1 cellular context compared by ENCODE assay signal in genomic region chr22:37401401-37401859, GRCh38.
TF ChIP-seq lines count a peak whose summit lies in the region.

No MANE protein-coding gene starts in this region.

TF ChIP-seq in IMR-90, 13 proteins besides CTCF, POLR2A, EP300 and RAD21 (continued from another document):
- TF ChIP-seq, protein P1, sequence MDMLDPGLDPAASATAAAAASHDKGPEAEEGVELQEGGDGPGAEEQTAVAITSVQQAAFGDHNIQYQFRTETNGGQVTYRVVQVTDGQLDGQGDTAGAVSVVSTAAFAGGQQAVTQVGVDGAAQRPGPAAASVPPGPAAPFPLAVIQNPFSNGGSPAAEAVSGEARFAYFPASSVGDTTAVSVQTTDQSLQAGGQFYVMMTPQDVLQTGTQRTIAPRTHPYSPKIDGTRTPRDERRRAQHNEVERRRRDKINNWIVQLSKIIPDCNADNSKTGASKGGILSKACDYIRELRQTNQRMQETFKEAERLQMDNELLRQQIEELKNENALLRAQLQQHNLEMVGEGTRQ (IDR thresholded peaks at IDR 0.05; ENCODE audit: low read depth, low read length): no peak
